Comparison of ENCODE assay signal across 12 cellular contexts in genomic region chr5:58922392-58923171, GRCh38.
DNase-seq lines count a peak whose midpoint lies in the region; ATAC-seq and TF ChIP-seq lines count a peak whose summit lies in the region.
"Had no signal": no experiment of that assay in that cellular context is flagged by ENCODE, and none has a peak within 500 bp of the region (broad histone marks: within the 10 kb centered on the region; RNA-seq: fewer than 3 reads in every experiment).

No MANE protein-coding gene starts in this region.

- peaks cover 13% of the 10 kb centered on the region for H3K27me3 Mint-ChIP-seq in activated naive CD4-positive, alpha-beta T cell treated with anti-CD3 and anti-CD28 coated beads, Interleukin-2, amount 10 ng/mL, durations not matched to agents 7 days and 5 days
- peaks cover 5% of the 10 kb centered on the region for H3K27me3 Mint-ChIP-seq in activated CD4-positive, alpha-beta T cell treated with anti-CD3 and anti-CD28 coated beads, Interleukin-2, amount 10 ng/mL, durations not matched to agents 24 days and 14 days

- no peak overlapping the region for H3K4me3 Mint-ChIP-seq in activated naive CD4-positive, alpha-beta T cell treated with anti-CD3 and anti-CD28 coated beads, Interleukin-2, amount 10 ng/mL, durations not matched to agents 7 days and 5 days
- H3K4me3 Mint-ChIP-seq in activated CD4-positive, alpha-beta T cell treated with anti-CD3 and anti-CD28 coated beads, Interleukin-2, amount 10 ng/mL, durations not matched to agents 24 days and 14 days: no peak overlapping the region
- H3K4me3 Mint-ChIP-seq: B cell had no signal

- H3K27me3 ChIP-seq in breast epithelium (no peaks in the 10 kb centered on the region), right atrium auricular region (no peaks in the 10 kb centered on the region)

- CTCF ChIA-PET in activated naive CD4-positive, alpha-beta T cell treated with anti-CD3 and anti-CD28 coated beads, Interleukin-2, amount 10 ng/mL, durations not matched to agents 7 days and 5 days (lab: Charles Lee): no interaction called here

- TF ChIP-seq POLR2A in breast epithelium (IDR thresholded peaks at IDR 0.05) (no peak), erythroblast (IDR thresholded peaks at IDR 0.05; ENCODE audit: low read length) (no peak)

- H3K9me3 Mint-ChIP-seq in activated naive CD4-positive, alpha-beta T cell treated with anti-CD3 and anti-CD28 coated beads, Interleukin-2, amount 10 ng/mL, durations not matched to agents 7 days and 5 days: no peaks in the 10 kb centered on the region
- no peaks in the 10 kb centered on the region for H3K9me3 Mint-ChIP-seq in activated CD4-positive, alpha-beta T cell treated with anti-CD3 and anti-CD28 coated beads, Interleukin-2, amount 10 ng/mL, durations not matched to agents 24 days and 14 days

- DNase-seq in AG08395 (ENCODE audit: low spot score) (peak; percentile 4), breast epithelium (ENCODE audit: low spot score in 2 of 2) (peak; percentile 62 to 79), right atrium auricular region (ENCODE audit: low spot score) (peak; percentile 93), posterior cingulate gyrus (peak; percentile 25 to 90 (median 54)), erythroblast (lab: John Stamatoyannopoulos, UW) (no peak)
- DNase-seq in activated naive CD4-positive, alpha-beta T cell treated with anti-CD3 and anti-CD28 coated beads, Interleukin-2, amount 10 ng/mL, durations not matched to agents 7 days and 5 days: no peak
- no peak for DNase-seq in activated CD4-positive, alpha-beta T cell treated with anti-CD3 and anti-CD28 coated beads, Interleukin-2, amount 10 ng/mL, durations not matched to agents 24 days and 14 days
- DNase-seq: activated CD4-positive, alpha-beta T cell treated with anti-CD3 and anti-CD28 coated beads for 48 hours; trophoblast cell had no signal

- no peaks in the 10 kb centered on the region for H3K9me3 ChIP-seq in breast epithelium
- H3K9me3 ChIP-seq in right atrium auricular region: no peaks in the 10 kb centered on the region

- no peaks in the 10 kb centered on the region for H3K36me3 ChIP-seq in breast epithelium
- H3K36me3 ChIP-seq in right atrium auricular region: no peaks in the 10 kb centered on the region

- no peak for ATAC-seq in HG02870 (IDR thresholded peaks at IDR 0.05; ENCODE audit: unreplicated experiment)

- TF ChIP-seq CTCF in breast epithelium (IDR thresholded peaks at IDR 0.05): no peak
- TF ChIP-seq CTCF in right atrium auricular region (IDR thresholded peaks at IDR 0.05): no peak

- intact Hi-C loops in breast epithelium (cut with DNase I; ENCODE audit: low total_unique reads) (no loop called here), posterior cingulate gyrus (cut with DNase I) (no loop called here)
- intact Hi-C loops in activated CD4-positive, alpha-beta T cell treated with anti-CD3 and anti-CD28 coated beads, Interleukin-2, amount 10 ng/mL, durations not matched to agents 24 days and 14 days (cut with micrococcal nuclease): no loop called here

- no peak overlapping the region for H3K27ac Mint-ChIP-seq in activated naive CD4-positive, alpha-beta T cell treated with anti-CD3 and anti-CD28 coated beads, Interleukin-2, amount 10 ng/mL, durations not matched to agents 7 days and 5 days
- H3K27ac Mint-ChIP-seq in activated CD4-positive, alpha-beta T cell treated with anti-CD3 and anti-CD28 coated beads, Interleukin-2, amount 10 ng/mL, durations not matched to agents 24 days and 14 days: no peak overlapping the region
- H3K27ac Mint-ChIP-seq: B cell had no signal

- H3K27ac ChIP-seq in breast epithelium (peak overlapping the region; percentile 73 to 86), right atrium auricular region (peak overlapping the region; percentile 80 to 88)
- H3K27ac ChIP-seq: RWPE1 had no signal

- H3K4me3 ChIP-seq in breast epithelium: peak overlapping the region in 2 of 3 donors; percentile 1 to 14
- H3K4me3 ChIP-seq in right atrium auricular region: no peak overlapping the region

- H3K36me3 Mint-ChIP-seq in activated naive CD4-positive, alpha-beta T cell treated with anti-CD3 and anti-CD28 coated beads, Interleukin-2, amount 10 ng/mL, durations not matched to agents 7 days and 5 days: no peaks in the 10 kb centered on the region
- H3K36me3 Mint-ChIP-seq in activated CD4-positive, alpha-beta T cell treated with anti-CD3 and anti-CD28 coated beads, Interleukin-2, amount 10 ng/mL, durations not matched to agents 24 days and 14 days (ENCODE audit: low read depth): no peaks in the 10 kb centered on the region

- H3K4me1 ChIP-seq in breast epithelium (no peaks in the 10 kb centered on the region), right atrium auricular region (peaks cover 0 to 43% of the 10 kb centered on the region in 2 donors)

- peaks cover 4% of the 10 kb centered on the region for H3K4me1 Mint-ChIP-seq in activated naive CD4-positive, alpha-beta T cell treated with anti-CD3 and anti-CD28 coated beads, Interleukin-2, amount 10 ng/mL, durations not matched to agents 7 days and 5 days
- peaks cover 12% of the 10 kb centered on the region for H3K4me1 Mint-ChIP-seq in activated CD4-positive, alpha-beta T cell treated with anti-CD3 and anti-CD28 coated beads, Interleukin-2, amount 10 ng/mL, durations not matched to agents 24 days and 14 days
- H3K4me1 Mint-ChIP-seq: B cell had no signal

Comparison
In these comparisons a context has a peak if more than half of its experiments do, and no peak if none do; other contexts are left out.
1. DNase-seq: peak in AG08395 (single experiment), breast epithelium (2 of 2), right atrium auricular region (single experiment) and posterior cingulate gyrus (10 of 10); none in erythroblast (0 of 2), activated naive CD4-positive, alpha-beta T cell treated with anti-CD3 and anti-CD28 coated beads, Interleukin-2, amount 10 ng/mL, durations not matched to agents 7 days and 5 days (single experiment) and activated CD4-positive, alpha-beta T cell treated with anti-CD3 and anti-CD28 coated beads, Interleukin-2, amount 10 ng/mL, durations not matched to agents 24 days and 14 days (single experiment).
2. H3K4me3 ChIP-seq: peak in breast epithelium (2 of 3); none in right atrium auricular region (0 of 2).